8 cellular contexts compared by ENCODE assay signal in the genomic region with DNA sequence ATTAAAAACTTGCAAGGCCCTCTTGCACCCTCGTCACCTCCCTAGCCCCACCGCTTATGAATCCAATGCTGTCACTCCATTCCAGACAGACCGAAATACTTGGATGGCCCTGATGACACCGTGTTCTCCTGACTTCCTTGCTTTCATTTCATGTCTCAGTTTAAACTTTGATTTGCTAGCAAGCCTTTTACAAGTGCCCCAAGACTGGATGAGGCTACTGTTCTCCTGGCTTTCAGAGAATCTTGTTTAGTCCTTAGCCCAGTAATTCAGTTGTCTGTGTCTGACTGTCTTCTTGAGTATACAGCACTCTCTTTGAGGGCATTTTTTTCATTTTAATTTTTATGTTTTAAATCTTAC. TPM values are rescaled to one million over a fixed set of nuclear protein-coding genes. Genes with fewer than 3 reads are reported as not detected.
A peak's percentile ranks its signal among the peaks of the same experiment; 100 is the strongest.
DNase-seq lines count a peak whose midpoint lies in the region; ATAC-seq and TF ChIP-seq lines count a peak whose summit lies in the region.

No MANE protein-coding gene starts in this region.

- ATAC-seq in GM18873 (IDR thresholded peaks at IDR 0.05; ENCODE audit: low FRiP score, unreplicated experiment) (peak; percentile 8), HG02970 (IDR thresholded peaks at IDR 0.05; ENCODE audit: low FRiP score, unreplicated experiment) (peak; percentile 8)

- H3K4me3 ChIP-seq in astrocyte of the cerebellum (ENCODE audit: low read depth, low read length) (peak overlapping the region; percentile 26), muscle layer of colon (ENCODE audit: low read depth in 1 of 2, low read length in 2 of 2) (peak overlapping the region in 1 of 2 donors; percentile 41)

- H3K4me1 ChIP-seq in muscle layer of colon (ENCODE audit: insufficient read depth, low read length), result peaks cover 7% of the 10 kb centered on the region

- peak overlapping the region; percentile 43 for H3K27ac ChIP-seq in muscle layer of colon (ENCODE audit: low read depth, low read length)

- H3K36me3 ChIP-seq in muscle layer of colon (ENCODE audit: insufficient read depth, low read length), result no peaks in the 10 kb centered on the region

- H3K9me3 ChIP-seq in muscle layer of colon (ENCODE audit: low read length), result no peaks in the 10 kb centered on the region

- H3K27me3 ChIP-seq in muscle layer of colon (ENCODE audit: control insufficient read depth in 1 of 2, insufficient read depth in 2 of 2, low read length in 2 of 2), result no peaks in the 10 kb centered on the region

- in situ Hi-C loops in astrocyte of the cerebellum (cut with HindIII; ENCODE audit: low sequenced_read_pairs), result no loop called here

- no peak for TF ChIP-seq CTCF in astrocyte of the cerebellum (IDR thresholded peaks at IDR 0.05; ENCODE audit: low read depth, low read length, missing control alignments)

- intact Hi-C loops in posterior vena cava (cut with DNase I), result loop anchor here (5.0 to 10.0 kb wide), 3 partner anchors 55 to 628 kb away; no protein-coding TSS in a partner anchor

- H3K9ac ChIP-seq in muscle layer of colon (ENCODE audit: low read length), result no peak overlapping the region

- DNase-seq in astrocyte of the cerebellum (ENCODE audit: low read depth) (no peak), NCI-H146 treated with DMSO at 0.1 percent for 48 hours (lab: John Stamatoyannopoulos, UW; ENCODE audit: unreplicated experiment) (no peak), ecto neural progenitor cell (ENCODE audit: low spot score) (no peak), posterior vena cava (ENCODE audit: low spot score) (no peak), NCI-H345 treated with DMSO at 0.1 percent for 48 hours (lab: John Stamatoyannopoulos, UW; ENCODE audit: unreplicated experiment) (no peak)

RNA-seq across cellular contexts. Expression of a gene that starts 0.8 kb away (rescaled TPM):
- total RNA-seq in posterior vena cava, result 10 to 100 TPM in 1 of 2 donors, 1 to 10 TPM in 1; 9.9 to 36.4 TPM

RNA-seq across cellular contexts. Expression of a gene that starts 30.2 kb away (rescaled TPM):
- total RNA-seq in posterior vena cava, result 10 to 100 TPM; 32.7 to 51.4 TPM
